ENCODE assay signal across 8 cellular contexts in genomic region chr4:102619024-102619423, GRCh38.
DNase-seq lines count a peak whose midpoint lies in the region; ATAC-seq, FAIRE-seq and TF ChIP-seq lines count a peak whose summit lies in the region.
"Not testable (repeated sequence)": the region's sequence is repeated elsewhere in the genome, so short reads cannot be mapped to it uniquely, and the experiment has no call there.

No MANE protein-coding gene starts in this region.

- not testable (repeated sequence) for H3K4me3 Mint-ChIP-seq in HFFc6; T-helper 17 cell; effector memory CD8-positive, alpha-beta T cell; natural killer cell treated with Interleukin-12 subunit alpha and Interleukin-12 subunit beta and Interleukin-15 and Interleukin-18, amount 100 ng/mL, for 72 hours; stimulated activated naive CD8-positive, alpha-beta T cell treated with anti-CD3 and anti-CD28 coated beads, Interleukin-15, amount 100 ng/mL, for 72 hours
- H3K4me3 Mint-ChIP-seq in activated T-cell treated with anti-CD3 and anti-CD28 coated beads, Interleukin-2, amount 50 U/mL, for 24 hours: peak overlapping the region; percentile 4

- peak; percentile 79 for FAIRE-seq in GM12892 (lab: Jason Lieb, UNC)

- not testable (repeated sequence) for H3K9me3 ChIP-seq in T-helper 17 cell (ENCODE audit: control insufficient read depth, low read length, poor library complexity, severe bottlenecking)

- H3K9me3 Mint-ChIP-seq in HFFc6; activated T-cell treated with anti-CD3 and anti-CD28 coated beads, Interleukin-2, amount 50 U/mL, for 24 hours; activated naive CD4-positive, alpha-beta T cell treated with anti-CD3 and anti-CD28 coated beads, Interleukin-2, amount 50 U/mL, for 72 hours; effector memory CD8-positive, alpha-beta T cell; natural killer cell treated with Interleukin-12 subunit alpha and Interleukin-12 subunit beta and Interleukin-15 and Interleukin-18, amount 100 ng/mL, for 72 hours; stimulated activated naive CD8-positive, alpha-beta T cell treated with anti-CD3 and anti-CD28 coated beads, Interleukin-15, amount 100 ng/mL, for 72 hours: not testable (repeated sequence)

- not testable (repeated sequence) for TF ChIP-seq CTCF in HFFc6 (IDR thresholded peaks at IDR 0.05)

- H3K27me3 Mint-ChIP-seq in HFFc6 (ENCODE audit: insufficient read depth); T-helper 17 cell; activated T-cell treated with anti-CD3 and anti-CD28 coated beads, Interleukin-2, amount 50 U/mL, for 24 hours; effector memory CD8-positive, alpha-beta T cell; natural killer cell treated with Interleukin-12 subunit alpha and Interleukin-12 subunit beta and Interleukin-15 and Interleukin-18, amount 100 ng/mL, for 72 hours; stimulated activated naive CD8-positive, alpha-beta T cell treated with anti-CD3 and anti-CD28 coated beads, Interleukin-15, amount 100 ng/mL, for 72 hours: not testable (repeated sequence)

- ATAC-seq in T-helper 17 cell; activated naive CD4-positive, alpha-beta T cell treated with anti-CD3 and anti-CD28 coated beads, Interleukin-2, amount 50 U/mL, for 72 hours; effector memory CD8-positive, alpha-beta T cell (replicated peaks); natural killer cell treated with Interleukin-12 subunit alpha and Interleukin-12 subunit beta and Interleukin-15 and Interleukin-18, amount 100 ng/mL, for 72 hours; stimulated activated naive CD8-positive, alpha-beta T cell treated with anti-CD3 and anti-CD28 coated beads, Interleukin-15, amount 100 ng/mL, for 72 hours: not testable (repeated sequence)

- H3K36me3 Mint-ChIP-seq in HFFc6 (ENCODE audit: low read depth): peaks cover 18% of the 10 kb centered on the region
- peaks cover 16% of the 10 kb centered on the region for H3K36me3 Mint-ChIP-seq in T-helper 17 cell (ENCODE audit: low read depth)
- peaks cover 47% of the 10 kb centered on the region for H3K36me3 Mint-ChIP-seq in activated T-cell treated with anti-CD3 and anti-CD28 coated beads, Interleukin-2, amount 50 U/mL, for 24 hours (ENCODE audit: low read depth)
- H3K36me3 Mint-ChIP-seq in activated naive CD4-positive, alpha-beta T cell treated with anti-CD3 and anti-CD28 coated beads, Interleukin-2, amount 50 U/mL, for 72 hours: peaks cover 24 to 44% of the 10 kb centered on the region in 2 donors
- H3K36me3 Mint-ChIP-seq in effector memory CD8-positive, alpha-beta T cell (ENCODE audit: insufficient read depth): peaks cover 31% of the 10 kb centered on the region
- H3K36me3 Mint-ChIP-seq in natural killer cell treated with Interleukin-12 subunit alpha and Interleukin-12 subunit beta and Interleukin-15 and Interleukin-18, amount 100 ng/mL, for 72 hours: peaks cover 30% of the 10 kb centered on the region

- not testable (repeated sequence) for TF ChIP-seq POLR2A in GM12892 (IDR thresholded peaks at IDR 0.05; ENCODE audit: low read depth, low read length)

- H3K4me1 Mint-ChIP-seq in HFFc6 (ENCODE audit: low read depth) (peaks cover 42% of the 10 kb centered on the region), T-helper 17 cell (peaks cover 42% of the 10 kb centered on the region)
- H3K4me1 Mint-ChIP-seq in activated T-cell treated with anti-CD3 and anti-CD28 coated beads, Interleukin-2, amount 50 U/mL, for 24 hours (ENCODE audit: low read depth): peaks cover 60% of the 10 kb centered on the region
- H3K4me1 Mint-ChIP-seq in effector memory CD8-positive, alpha-beta T cell (ENCODE audit: low read depth in 2 of 2): peaks cover 13 to 18% of the 10 kb centered on the region in 2 donors
- peaks cover 25 to 30% of the 10 kb centered on the region in 2 donors for H3K4me1 Mint-ChIP-seq in natural killer cell treated with Interleukin-12 subunit alpha and Interleukin-12 subunit beta and Interleukin-15 and Interleukin-18, amount 100 ng/mL, for 72 hours (ENCODE audit: low read depth in 2 of 2)
- peaks cover 55% of the 10 kb centered on the region for H3K4me1 Mint-ChIP-seq in stimulated activated naive CD8-positive, alpha-beta T cell treated with anti-CD3 and anti-CD28 coated beads, Interleukin-15, amount 100 ng/mL, for 72 hours

- not testable (repeated sequence) for DNase-seq in GM12892 (ENCODE audit: insufficient read length); HFFc6; T-helper 17 cell; activated T-cell treated with anti-CD3 and anti-CD28 coated beads, Interleukin-2, amount 50 U/mL, for 24 hours; activated naive CD4-positive, alpha-beta T cell treated with anti-CD3 and anti-CD28 coated beads, Interleukin-2, amount 50 U/mL, for 72 hours (ENCODE audit: low spot score in 2 of 2); effector memory CD8-positive, alpha-beta T cell; natural killer cell treated with Interleukin-12 subunit alpha and Interleukin-12 subunit beta and Interleukin-15 and Interleukin-18, amount 100 ng/mL, for 72 hours (ENCODE audit: low spot score); stimulated activated naive CD8-positive, alpha-beta T cell treated with anti-CD3 and anti-CD28 coated beads, Interleukin-15, amount 100 ng/mL, for 72 hours

- peak overlapping the region; percentile 81; the same call in 1 of the 2 replicates for H3K27ac Mint-ChIP-seq in HFFc6
- H3K27ac Mint-ChIP-seq in T-helper 17 cell: peak overlapping the region; percentile 78
- H3K27ac Mint-ChIP-seq in activated T-cell treated with anti-CD3 and anti-CD28 coated beads, Interleukin-2, amount 50 U/mL, for 24 hours: peak overlapping the region; percentile 80
- peak overlapping the region; percentile 33 to 89 for H3K27ac Mint-ChIP-seq in activated naive CD4-positive, alpha-beta T cell treated with anti-CD3 and anti-CD28 coated beads, Interleukin-2, amount 50 U/mL, for 72 hours
- H3K27ac Mint-ChIP-seq in effector memory CD8-positive, alpha-beta T cell: peak overlapping the region; percentile 18 to 53
- peak overlapping the region; percentile 51 to 65 for H3K27ac Mint-ChIP-seq in natural killer cell treated with Interleukin-12 subunit alpha and Interleukin-12 subunit beta and Interleukin-15 and Interleukin-18, amount 100 ng/mL, for 72 hours
- peak overlapping the region; percentile 13 to 89 for H3K27ac Mint-ChIP-seq in stimulated activated naive CD8-positive, alpha-beta T cell treated with anti-CD3 and anti-CD28 coated beads, Interleukin-15, amount 100 ng/mL, for 72 hours
